ENCODE assay signal across 26 cellular contexts in the genomic region with DNA sequence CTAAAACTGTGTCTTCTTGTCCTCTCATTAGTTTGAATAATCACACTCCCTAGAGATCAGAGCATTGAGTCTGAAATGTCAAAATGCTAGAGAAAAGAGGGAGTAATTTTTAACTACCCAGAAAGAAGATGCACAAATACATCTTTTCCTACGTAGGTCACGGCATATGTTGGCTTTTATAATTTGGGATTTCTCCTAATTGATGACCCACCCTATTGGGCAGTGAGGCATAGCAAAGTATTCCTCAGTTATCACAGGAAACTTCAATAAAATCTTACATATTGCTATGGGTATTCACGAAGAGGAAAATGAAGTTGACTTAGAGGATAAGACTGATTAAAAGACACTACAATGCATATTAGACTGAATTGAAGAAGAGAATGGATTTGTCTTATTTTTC. TPM values are rescaled to one million over a fixed set of nuclear protein-coding genes. Genes with fewer than 3 reads are reported as not detected.
"Had no signal": no experiment of that assay in that cellular context is flagged by ENCODE, and none has a peak within 500 bp of the region (broad histone marks: within the 10 kb centered on the region; RNA-seq: fewer than 3 reads in every experiment).

No MANE protein-coding gene starts in this region.

- DNase-seq: activated CD4-positive, alpha-beta memory T cell treated with anti-CD3 and anti-CD28 coated beads, Interleukin-2, amount 10 ng/mL, durations not matched to agents 7 days and 5 days; activated CD4-positive, alpha-beta T cell treated with anti-CD3 and anti-CD28 coated beads for 36 hours; activated CD4-positive, alpha-beta T cell treated with anti-CD3 and anti-CD28 coated beads, Interleukin-2, amount 50 U/mL, for 1 hour; activated effector memory CD4-positive, alpha-beta T cell treated with anti-CD3 and anti-CD28 coated beads, Interleukin-2, amount 50 U/mL, for 16 hours; activated naive CD4-positive, alpha-beta T cell treated with Interleukin-2 at 50 U/mL for 16 hours; activated T-cell treated with anti-CD3 and anti-CD28 coated beads for 4 hours; amniotic stem cell; body of pancreas; KG1; MV-4-11; NCI-H1105; NCI-H1436; NCI-H1694 treated with DMSO at 0.1 percent for 48 hours; NCI-H2029 treated with DMSO at 0.1 percent for 48 hours; NCI-H510A treated with DMSO at 0.1 percent for 48 hours; NCI-H69; NK-92 treated with Interleukin-12 subunit alpha and Interleukin-12 subunit beta, amount 100 ng/mL, for 24 hours; OCI-M1; RPMI8226; T-cell; WERI-Rb-1 had no signal

- H3K27ac ChIP-seq: ascending aorta, body of pancreas, WERI-Rb-1 had no signal

- H3K4me1 ChIP-seq: ascending aorta, body of pancreas had no signal

- H3K27me3 ChIP-seq: ascending aorta, body of pancreas had no signal

- H3K4me1 Mint-ChIP-seq: activated CD4-positive, alpha-beta memory T cell treated with anti-CD3 and anti-CD28 coated beads, Interleukin-2, amount 10 ng/mL, durations not matched to agents 7 days and 5 days; activated CD4-positive, alpha-beta T cell treated with anti-CD3 and anti-CD28 coated beads for 36 hours; T-cell had no signal

- ATAC-seq: activated CD4-positive, alpha-beta T cell treated with anti-CD3 and anti-CD28 coated beads for 36 hours; body of pancreas; Panc1; Right ventricle myocardium inferior; T-cell had no signal

- H3K4me3 Mint-ChIP-seq: activated CD4-positive, alpha-beta memory T cell treated with anti-CD3 and anti-CD28 coated beads, Interleukin-2, amount 10 ng/mL, durations not matched to agents 7 days and 5 days; activated CD4-positive, alpha-beta T cell treated with anti-CD3 and anti-CD28 coated beads for 36 hours; T-cell had no signal

- H3K4me3 ChIP-seq: ascending aorta, body of pancreas, SK-N-MC had no signal

- H3K9me3 ChIP-seq: ascending aorta, body of pancreas had no signal

- H3K27me3 Mint-ChIP-seq: activated CD4-positive, alpha-beta memory T cell treated with anti-CD3 and anti-CD28 coated beads, Interleukin-2, amount 10 ng/mL, durations not matched to agents 7 days and 5 days; activated CD4-positive, alpha-beta T cell treated with anti-CD3 and anti-CD28 coated beads for 36 hours; T-cell had no signal

- H3K27ac Mint-ChIP-seq: activated CD4-positive, alpha-beta memory T cell treated with anti-CD3 and anti-CD28 coated beads, Interleukin-2, amount 10 ng/mL, durations not matched to agents 7 days and 5 days; activated CD4-positive, alpha-beta T cell treated with anti-CD3 and anti-CD28 coated beads for 36 hours; T-cell had no signal

- H3K9me3 Mint-ChIP-seq: activated CD4-positive, alpha-beta memory T cell treated with anti-CD3 and anti-CD28 coated beads, Interleukin-2, amount 10 ng/mL, durations not matched to agents 7 days and 5 days; T-cell had no signal

RNA-seq across cellular contexts. Expression of gene FBXL13, which starts 25.8 kb away (rescaled TPM):
- total RNA-seq: T-helper 2 cell treated with Interferon-gamma antibody and Interleukin-4, amounts not matched to agents 100 ng/mL and 5 ng/mL, for 36 hours had no signal
